In genomic region chr14:70707138-70708038, GRCh38 we compare ENCODE assay signal across 1 cellular context.
TF ChIP-seq lines count a peak whose summit lies in the region.

No MANE protein-coding gene starts in this region.

TF ChIP-seq in HEK293, 187 proteins besides CTCF, POLR2A, EP300 and RAD21 (continued from another document):
- TF ChIP-seq ZSCAN18 (tag by site-specific recombination; IDR thresholded peaks at IDR 0.05) (no peak), ZNF280C (tag by site-specific recombination; IDR thresholded peaks at IDR 0.05) (no peak), ZIC2 (tag by site-specific recombination; IDR thresholded peaks at IDR 0.05) (peak; percentile 66), EGR2 (tag by site-specific recombination; IDR thresholded peaks at IDR 0.05; ENCODE audit: low read depth) (peak; percentile 78), GLIS1 (tag by site-specific recombination; IDR thresholded peaks at IDR 0.05) (peak; percentile 70), ZNF660 (tag by site-specific recombination; IDR thresholded peaks at IDR 0.05) (no peak), ZNF610 (tag by site-specific recombination; IDR thresholded peaks at IDR 0.05; ENCODE audit: borderline replicate concordance) (no peak), OVOL3 (tag by site-specific recombination; IDR thresholded peaks at IDR 0.05) (no peak), ELK4 (IDR thresholded peaks at IDR 0.05; ENCODE audit: borderline replicate concordance, low read depth, low read length) (no peak)
TF ChIP-seq in HEK293: peak in this region for 5.
